Comparison of ENCODE assay signal across 19 cellular contexts in the genomic region with DNA sequence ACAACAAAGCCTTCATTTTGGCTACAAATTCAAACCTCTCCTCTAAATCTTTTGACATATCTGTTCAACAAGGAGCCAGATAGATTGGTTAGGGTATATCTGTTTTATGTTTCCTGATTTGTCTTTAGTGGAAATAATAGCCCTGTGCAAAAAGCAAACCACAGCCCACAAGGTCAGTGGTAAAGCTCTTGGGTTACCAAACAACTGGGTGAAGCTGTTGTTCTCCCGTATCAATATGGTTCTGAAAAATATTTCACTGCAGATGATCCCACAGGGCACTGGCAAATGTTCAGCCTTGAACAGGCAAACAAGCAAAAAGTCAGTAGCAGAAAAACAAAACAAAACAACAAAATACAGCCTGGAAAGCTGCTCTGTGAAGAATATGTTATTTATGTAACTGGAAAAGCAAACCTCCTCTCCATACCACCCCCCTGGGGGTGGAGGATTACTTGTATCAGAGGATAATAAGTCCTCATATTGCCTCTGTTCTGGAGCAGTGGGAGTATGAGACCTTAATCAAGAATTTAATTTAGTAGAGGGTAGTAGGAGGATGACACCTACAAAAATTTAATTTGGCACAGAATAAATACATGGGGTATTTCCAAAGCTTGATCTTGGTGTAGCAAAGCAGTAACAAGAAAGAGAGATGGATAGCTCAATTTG.
"Had no signal": no experiment of that assay in that cellular context is flagged by ENCODE, and none has a peak within 500 bp of the region (broad histone marks: within the 10 kb centered on the region; RNA-seq: fewer than 3 reads in every experiment).

No MANE protein-coding gene starts in this region.

- DNase-seq: activated CD4-positive, alpha-beta T cell treated with anti-CD3 and anti-CD28 coated beads, Interleukin-2, amount 50 U/mL, for 1 hour; activated CD4-positive, CD25-positive, alpha-beta regulatory T cell; activated effector memory CD4-positive, alpha-beta T cell treated with Interleukin-2 at 50 U/mL for 16 hours; activated T-cell treated with anti-CD3 and anti-CD28 coated beads for 4 hours; anterior cingulate cortex; brain microvascular endothelial cell; cortex of kidney; effector CD4-positive, alpha-beta T cell; naive thymus-derived CD8-positive, alpha-beta T cell; posterior cingulate gyrus; small intestine; stimulated activated CD4-positive, alpha-beta T cell treated with anti-CD3 and anti-CD28 coated beads, Interleukin-4, amount 100 ng/mL, for 24 hours; stimulated activated naive CD4-positive, alpha-beta T cell; transverse colon had no signal

- H3K4me3 Mint-ChIP-seq: central memory CD8-positive, alpha-beta T cell; T-helper 1 cell treated with Interleukin-12 subunit alpha and Interleukin-12 subunit beta and Interleukin-4 antibody, amounts not matched to agents 30 μg/mL and 1 μg/mL, for 36 hours had no signal

- H3K9me3 ChIP-seq: esophagus muscularis mucosa, transverse colon, vagina had no signal

- ATAC-seq: left lobe of liver; naive thymus-derived CD8-positive, alpha-beta T cell had no signal

- H3K4me1 ChIP-seq: esophagus muscularis mucosa, transverse colon, vagina had no signal

- H3K36me3 ChIP-seq: brain microvascular endothelial cell, esophagus muscularis mucosa, transverse colon, vagina had no signal

- H3K4me3 ChIP-seq: esophagus muscularis mucosa, transverse colon, vagina had no signal

- H3K27ac ChIP-seq: brain microvascular endothelial cell, esophagus muscularis mucosa, transverse colon, vagina had no signal

- H3K4me1 Mint-ChIP-seq: central memory CD8-positive, alpha-beta T cell had no signal

- H3K27ac Mint-ChIP-seq: T-helper 1 cell treated with Interleukin-12 subunit alpha and Interleukin-12 subunit beta and Interleukin-4 antibody, amounts not matched to agents 30 μg/mL and 1 μg/mL, for 36 hours had no signal

- H3K36me3 Mint-ChIP-seq: naive thymus-derived CD8-positive, alpha-beta T cell had no signal

- H3K9me3 Mint-ChIP-seq: central memory CD8-positive, alpha-beta T cell; naive thymus-derived CD8-positive, alpha-beta T cell; T-helper 1 cell treated with Interleukin-12 subunit alpha and Interleukin-12 subunit beta and Interleukin-4 antibody, amounts not matched to agents 30 μg/mL and 1 μg/mL, for 36 hours had no signal

- H3K27me3 ChIP-seq: brain microvascular endothelial cell, transverse colon, vagina had no signal

- H3K27me3 Mint-ChIP-seq: central memory CD8-positive, alpha-beta T cell; naive thymus-derived CD8-positive, alpha-beta T cell had no signal
